ENCODE assay signal across 8 cellular contexts in genomic region chr17:3693829-3694231, GRCh38. TPM values are rescaled to one million over a fixed set of nuclear protein-coding genes. Genes with fewer than 3 reads are reported as not detected.
DNase-seq lines count a peak whose midpoint lies in the region; ATAC-seq and TF ChIP-seq lines count a peak whose summit lies in the region.
"Had no signal": no experiment of that assay in that cellular context is flagged by ENCODE, and none has a peak within 500 bp of the region (broad histone marks: within the 10 kb centered on the region; RNA-seq: fewer than 3 reads in every experiment).

No MANE protein-coding gene starts in this region.

- H3K4me3 Mint-ChIP-seq in activated B cell treated with CpG ODN at 0.5 μM for 24 hours (peak overlapping the region; percentile 99), glutamatergic neuron (ENCODE audit: unreplicated experiment) (no peak overlapping the region)

- H3K27me3 ChIP-seq in spleen (replicated peaks in 1 of 7) (peaks cover 0 to 40% (median 14%) of the 10 kb centered on the region in 7 donors), WERI-Rb-1 (ENCODE audit: insufficient read depth, low read depth, severe bottlenecking) (no peaks in the 10 kb centered on the region)

- H3K27ac ChIP-seq in spleen (peak overlapping the region in 7 of 8 donors; percentile 29 to 92 (median 75)), WERI-Rb-1 (no peak overlapping the region)

- H3K9me3 Mint-ChIP-seq in activated B cell treated with CpG ODN at 0.5 μM for 24 hours (no peaks in the 10 kb centered on the region), glutamatergic neuron (ENCODE audit: unreplicated experiment) (peaks cover 8% of the 10 kb centered on the region)

- H3K36me3 ChIP-seq in spleen, result peaks cover 0 to 32% (median 13%) of the 10 kb centered on the region in 6 donors
- no peaks in the 10 kb centered on the region for H3K36me3 ChIP-seq in WERI-Rb-1

- no peak for TF ChIP-seq POLR2A in spleen (IDR thresholded peaks at IDR 0.05)

- H3K36me3 Mint-ChIP-seq in activated B cell treated with CpG ODN at 0.5 μM for 24 hours (ENCODE audit: low read depth) (peaks cover 45% of the 10 kb centered on the region), glutamatergic neuron (ENCODE audit: unreplicated experiment) (peaks cover 4% of the 10 kb centered on the region)

- H3K4me1 ChIP-seq in spleen, result peaks cover 10 to 91% (median 58%) of the 10 kb centered on the region in 6 donors

- POLR2A ChIA-PET in activated B cell treated with CpG ODN at 0.5 μM for 24 hours (lab: Charles Lee), result interaction anchor here (0.6 to 6.5 kb wide), 26 partner anchors 10 to 903 kb away, joined by 3 to 315 read pairs (median 6); partner anchors contain the start of genes EMC6, HASPIN, NCBP3 and TAX1BP3

- ATAC-seq in GM18868 (IDR thresholded peaks at IDR 0.05; ENCODE audit: unreplicated experiment) (peak; percentile 61), HG02870 (IDR thresholded peaks at IDR 0.05; ENCODE audit: unreplicated experiment) (peak; percentile 62), activated B cell treated with CpG ODN at 0.5 μM for 24 hours (ENCODE audit: low read depth) (peak; percentile 49)

- H3K4me3 ChIP-seq in spleen, result peak overlapping the region; percentile 53 to 85 (median 71)
- H3K4me3 ChIP-seq in WERI-Rb-1 (ENCODE audit: low read depth, low read length), result no peak overlapping the region

- intact Hi-C loops in activated B cell treated with CpG ODN at 0.5 μM for 24 hours (cut with micrococcal nuclease), result loop anchor here (1.0 to 5.0 kb wide), 3 partner anchors 11 to 57 kb away; partner anchors contain the start of genes CTNS and SHPK
- intact Hi-C loops in spleen (cut with DNase I; ENCODE audit: low total_unique reads), result no loop called here

- peaks cover 0 to 13% (median 8%) of the 10 kb centered on the region in 8 donors for H3K9me3 ChIP-seq in spleen
- no peaks in the 10 kb centered on the region for H3K9me3 ChIP-seq in WERI-Rb-1 (ENCODE audit: severe bottlenecking)

- H3K27ac Mint-ChIP-seq in activated B cell treated with CpG ODN at 0.5 μM for 24 hours (peak overlapping the region; percentile 95), glutamatergic neuron (ENCODE audit: unreplicated experiment) (no peak overlapping the region)

- DNase-seq in activated B cell treated with CpG ODN at 0.5 μM for 24 hours (peak; percentile 65), spleen (no peak), WERI-Rb-1 (no peak), glutamatergic neuron (no peak), amygdala (lab: John Stamatoyannopoulos, UW) (no peak)
- DNase-seq: erythroblast had no signal

- TF ChIP-seq CTCF in activated B cell treated with CpG ODN at 0.5 μM for 24 hours (IDR thresholded peaks at IDR 0.05) (no peak), spleen (IDR thresholded peaks at IDR 0.05 in 8 of 11, conservative IDR thresholded peaks at IDR 0.05 in 3 of 11) (no peak), WERI-Rb-1 (IDR thresholded peaks at IDR 0.05; ENCODE audit: low read depth, low read length) (no peak), glutamatergic neuron (IDR thresholded peaks at IDR 0.05; ENCODE audit: partially characterized antibody, unreplicated experiment) (no peak)

- CTCF ChIA-PET in activated B cell treated with CpG ODN at 0.5 μM for 24 hours (lab: Charles Lee), result interaction anchor here (0.7 to 2.8 kb wide), 7 partner anchors 11 to 134 kb away, joined by 3 to 16 read pairs (median 4); no protein-coding TSS in a partner anchor

- H3K4me1 Mint-ChIP-seq in activated B cell treated with CpG ODN at 0.5 μM for 24 hours (peaks cover 78% of the 10 kb centered on the region), glutamatergic neuron (ENCODE audit: low read depth, unreplicated experiment) (peaks cover 10% of the 10 kb centered on the region)

- H3K27me3 Mint-ChIP-seq in activated B cell treated with CpG ODN at 0.5 μM for 24 hours (no peaks in the 10 kb centered on the region), glutamatergic neuron (ENCODE audit: unreplicated experiment) (peaks cover 10% of the 10 kb centered on the region)

- 38 to 65% (median 58%) methylated on average over 9 of the region's 9 CpGs for WGBS in spleen, 5 donors

RNA-seq across cellular contexts. Expression of gene P2RX5, which starts 2.1 kb away (rescaled TPM):
- total RNA-seq in activated B cell treated with CpG ODN at 0.5 μM for 24 hours, result 295 and 349 TPM in 2 replicates
- 100 to 1,000 TPM in 6 of 7 donors, 10 to 100 TPM in 1; 62.5 to 185 (median 143) TPM for total RNA-seq in spleen
- 100 to 1,000 TPM; 276 to 313 (median 280) TPM for polyA plus RNA-seq in spleen
- 6.6 TPM for total RNA-seq in glutamatergic neuron (ENCODE audit: unreplicated experiment)

RNA-seq across cellular contexts. Expression of gene EMC6, which starts 25.2 kb away (rescaled TPM):
- total RNA-seq in activated B cell treated with CpG ODN at 0.5 μM for 24 hours (33.8 and 38.0 TPM in 2 replicates), spleen (10 to 100 TPM in 5 of 7 donors, 1 to 10 TPM in 2; 6.0 to 28.8 (median 20.0) TPM), glutamatergic neuron (ENCODE audit: unreplicated experiment) (44.4 TPM)
- 10 to 100 TPM; 49.1 to 85.3 (median 67.9) TPM for polyA plus RNA-seq in spleen

RNA-seq across cellular contexts. Expression of gene TAX1BP3, which starts 25.5 kb away (rescaled TPM):
- total RNA-seq in activated B cell treated with CpG ODN at 0.5 μM for 24 hours, result 15.1 and 16.4 TPM in 2 replicates
- 10 to 100 TPM; 32.9 to 57.1 (median 53.5) TPM for total RNA-seq in spleen
- polyA plus RNA-seq in spleen, result 10 to 100 TPM; 35.2 to 65.7 (median 47.9) TPM
- total RNA-seq in glutamatergic neuron (ENCODE audit: unreplicated experiment), result 91.4 TPM

RNA-seq across cellular contexts. Expression of gene HASPIN, which starts 29.9 kb away (rescaled TPM):
- total RNA-seq in activated B cell treated with CpG ODN at 0.5 μM for 24 hours, result 6.4 and 6.7 TPM in 2 replicates
- total RNA-seq in spleen, result 1 to 10 TPM; 1.5 to 4.7 (median 2.6) TPM
- 1 to 10 TPM in 2 of 3 donors, under 1 TPM in 1; 0.74 to 2.5 (median 1.8) TPM for polyA plus RNA-seq in spleen
- total RNA-seq in glutamatergic neuron (ENCODE audit: unreplicated experiment), result 2.3 TPM

RNA-seq across cellular contexts. Expression of gene CTNS, which starts 57.3 kb away (rescaled TPM):
- 12.8 and 13.5 TPM in 2 replicates for total RNA-seq in activated B cell treated with CpG ODN at 0.5 μM for 24 hours
- total RNA-seq in spleen, result 10 to 100 TPM; 11.8 to 42.5 (median 16.5) TPM
- polyA plus RNA-seq in spleen, result 1 to 10 TPM; 5.7 to 8.9 (median 5.7) TPM
- 17.2 TPM for total RNA-seq in glutamatergic neuron (ENCODE audit: unreplicated experiment)
